6 cellular contexts compared by ENCODE assay signal in genomic region chr5:753567-754142, GRCh38. TPM values are rescaled to one million over a fixed set of nuclear protein-coding genes. Genes with fewer than 3 reads are reported as not detected.
"Had no signal": no experiment of that assay in that cellular context is flagged by ENCODE, and none has a peak within 500 bp of the region (broad histone marks: within the 10 kb centered on the region; RNA-seq: fewer than 3 reads in every experiment).

No MANE protein-coding gene starts in this region.

RNA-seq across cellular contexts. Expression of gene ZDHHC11B, which starts 30.9 kb away (rescaled TPM):
- total RNA-seq: activated CD4-positive, alpha-beta memory T cell treated with anti-CD3 and anti-CD28 coated beads, Interleukin-2, amount 10 ng/mL, durations not matched to agents 7 days and 5 days; activated CD4-positive, alpha-beta T cell treated with anti-CD3 and anti-CD28 coated beads, Interleukin-2, amount 10 ng/mL, durations not matched to agents 24 days and 14 days; activated T-helper 1 cell treated with anti-CD3 and anti-CD28 coated beads, Interleukin-12 subunit alpha, Interleukin-12 subunit beta, Interleukin-2, Interleukin-4 antibody, amounts not matched to agents 30 ng/mL and 10 ng/mL and 1 ng/mL, durations not matched to agents 14 hours and 24 hours and 36 hours; dermis microvascular lymphatic vessel endothelial cell; epithelial cell of proximal tubule; lung microvascular endothelial cell had no signal
